In the genomic region with DNA sequence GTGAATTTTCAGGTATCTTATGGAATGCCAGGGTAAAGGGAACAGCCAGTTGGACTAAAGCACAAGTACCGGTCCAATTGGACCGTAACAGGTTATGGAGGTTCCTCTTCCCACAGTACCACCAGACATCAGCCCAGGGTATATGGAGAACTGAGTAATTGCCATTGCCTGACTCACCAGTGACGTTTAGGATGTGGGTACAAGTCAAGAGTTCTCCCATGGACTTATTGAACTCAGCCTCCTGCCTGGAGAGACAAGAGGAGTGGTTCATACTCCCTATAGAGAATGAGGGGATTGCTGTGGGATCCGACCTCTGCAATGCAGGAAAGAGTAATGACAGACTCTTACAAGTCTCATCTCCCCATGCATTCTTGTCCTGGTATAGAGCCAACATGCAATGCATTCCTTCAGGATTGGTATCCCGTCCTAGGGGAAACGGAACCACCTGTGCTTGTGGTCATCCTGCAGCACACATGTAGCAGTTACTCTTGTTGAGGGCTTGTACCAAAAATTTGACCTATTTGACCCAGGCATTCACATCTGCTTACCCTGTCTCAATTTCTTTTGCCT, we compare ENCODE assay signal across 20 cellular contexts. TPM values are rescaled to one million over a fixed set of nuclear protein-coding genes. Genes with fewer than 3 reads are reported as not detected.
"Had no signal": no experiment of that assay in that cellular context is flagged by ENCODE, and none has a peak within 500 bp of the region (broad histone marks: within the 10 kb centered on the region; RNA-seq: fewer than 3 reads in every experiment).

No MANE protein-coding gene starts in this region.

- H3K27ac ChIP-seq: ascending aorta, cardiac muscle cell, colonic mucosa, esophagus squamous epithelium, prostate gland, right lobe of liver, spleen, stomach, testis, upper lobe of left lung had no signal

- H3K4me3 ChIP-seq: ascending aorta, cardiac muscle cell, colonic mucosa, esophagus squamous epithelium, prostate gland, right lobe of liver, spleen, stomach, testis, upper lobe of left lung had no signal

- H3K4me1 ChIP-seq: ascending aorta, colonic mucosa, prostate gland, right lobe of liver, spleen, stomach, testis, upper lobe of left lung had no signal

- H3K36me3 ChIP-seq: ascending aorta, cardiac muscle cell, colonic mucosa, esophagus squamous epithelium, prostate gland, right lobe of liver, spleen, stomach, upper lobe of left lung had no signal

- H3K27me3 ChIP-seq: ascending aorta, cardiac muscle cell, colonic mucosa, esophagus squamous epithelium, right lobe of liver, spleen, stomach, testis, upper lobe of left lung had no signal

- H3K9me3 ChIP-seq: ascending aorta, colonic mucosa, esophagus squamous epithelium, prostate gland, right lobe of liver, testis, upper lobe of left lung had no signal

- DNase-seq: activated CD4-positive, CD25-positive, alpha-beta regulatory T cell treated with anti-CD3 and anti-CD28 coated beads, Interleukin-2, amount 50 U/mL, for 72 hours; activated naive CD4-positive, alpha-beta T cell treated with anti-CD3 and anti-CD28 coated beads for 36 hours; activated naive CD8-positive, alpha-beta T cell treated with anti-CD3 and anti-CD28 coated beads, Interleukin-2, amount 50 U/mL, for 24 hours; colonic mucosa; esophagus squamous epithelium; head of caudate nucleus; right lobe of liver; spleen; stomach; T-helper 1 cell; T1000; testis; upper lobe of left lung had no signal

RNA-seq across cellular contexts. Expression of a gene that starts 30.7 kb away (rescaled TPM):
- total RNA-seq: activated naive CD4-positive, alpha-beta T cell treated with anti-CD3 and anti-CD28 coated beads for 36 hours; activated T-helper 2 cell treated with anti-CD3 and anti-CD28 coated beads, Interferon-gamma antibody, Interleukin-2, Interleukin-4, amounts not matched to agents 10 μg/mL and 5 μg/mL and 100 μg/mL, durations not matched to agents 14 hours and 24 hours and 36 hours; ascending aorta; cardiac muscle cell; esophagus squamous epithelium; right lobe of liver; stomach had no signal
- polyA plus RNA-seq: neural cell had no signal

RNA-seq across cellular contexts. Expression of a gene that starts 45.9 kb away (rescaled TPM):
- total RNA-seq: ascending aorta, colonic mucosa, esophagus squamous epithelium, lower leg skin, mesenteric fat pad, prostate gland, right lobe of liver, spleen, stomach had no signal
- polyA plus RNA-seq: neural cell, spleen, stomach had no signal
